In the genomic region with DNA sequence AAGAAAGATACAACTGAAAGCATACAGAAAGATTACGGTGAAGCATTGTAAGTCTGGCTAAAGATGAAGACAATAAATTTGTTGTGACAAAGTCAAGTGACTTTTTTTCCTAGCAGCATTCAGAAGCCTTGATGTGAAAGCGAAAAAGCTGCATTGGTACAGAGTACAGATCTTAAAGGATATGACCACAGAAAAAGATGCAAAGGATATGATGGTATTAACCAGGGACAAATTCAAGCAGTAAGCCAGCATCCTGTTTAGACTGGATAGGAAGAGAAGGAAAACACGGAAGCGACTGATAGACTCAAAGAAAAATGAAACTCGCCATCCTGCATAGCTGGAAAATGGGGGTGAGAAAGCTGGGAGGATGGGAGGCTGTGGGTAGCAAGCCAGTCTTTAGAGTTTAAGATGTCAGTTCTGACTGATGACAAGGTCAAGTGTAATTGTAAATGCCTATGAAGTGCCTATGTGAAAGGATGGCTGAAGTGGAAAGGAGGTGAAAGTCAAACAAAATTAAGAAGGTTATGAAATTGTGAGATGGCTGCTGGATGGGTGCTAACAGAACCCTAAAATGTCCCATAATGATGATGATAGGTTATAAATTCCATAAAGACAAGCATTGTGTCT, we compare ENCODE assay signal across 2 cellular contexts.
TF ChIP-seq lines count a peak whose summit lies in the region.

No MANE protein-coding gene starts in this region.

TF ChIP-seq in GM23338, 12 proteins besides CTCF, POLR2A, EP300 and RAD21:
- TF ChIP-seq REST (IDR thresholded peaks at IDR 0.05; ENCODE audit: unreplicated experiment) (no peak), EZH2phosphoT487 (IDR thresholded peaks at IDR 0.05; ENCODE audit: unreplicated experiment) (no peak), POLR2AphosphoS5 (IDR thresholded peaks at IDR 0.05; ENCODE audit: low read depth) (no peak), CREB1 (CRISPR knock-in tag; IDR thresholded peaks at IDR 0.05; ENCODE audit: low read depth) (no peak), ZNF114 (CRISPR knock-in tag; IDR thresholded peaks at IDR 0.05) (no peak), JUNB (IDR thresholded peaks at IDR 0.05; ENCODE audit: unreplicated experiment) (no peak), EZH2 (IDR thresholded peaks at IDR 0.05; ENCODE audit: low read depth, unreplicated experiment) (no peak)

TF ChIP-seq in HEK293, 187 proteins besides CTCF, POLR2A, EP300 and RAD21:
- TF ChIP-seq PRDM1 (tag by site-specific recombination; IDR thresholded peaks at IDR 0.05) (0 out of 2 replicates have a peak, but pooled peaks have one; percentile 38), ZNF600 (tag by site-specific recombination; IDR thresholded peaks at IDR 0.05) (no peak), WT1 (tag by site-specific recombination; IDR thresholded peaks at IDR 0.05) (no peak), OVOL3 (tag by site-specific recombination; IDR thresholded peaks at IDR 0.05) (no peak), MZF1 (tag by site-specific recombination; IDR thresholded peaks at IDR 0.05; ENCODE audit: borderline replicate concordance) (no peak), ZNF555 (tag by site-specific recombination; conservative IDR thresholded peaks at IDR 0.05) (no peak), ZNF174 (tag by site-specific recombination; IDR thresholded peaks at IDR 0.05) (no peak)
